Comparison of ENCODE assay signal across 1 cellular context in genomic region chr4:7760228-7760627, GRCh38.
TF ChIP-seq lines count a peak whose summit lies in the region.

No MANE protein-coding gene starts in this region.

TF ChIP-seq in K562, 482 proteins besides CTCF, POLR2A, EP300 and RAD21 (continued from another document):
- TF ChIP-seq AFF4 (CRISPR knock-in tag; IDR thresholded peaks at IDR 0.05) (no peak), NFE2L1 (tag; IDR thresholded peaks at IDR 0.05; ENCODE audit: borderline replicate concordance, low read depth) (0 out of 2 replicates have a peak, but pooled peaks have one; percentile 52), MAFK (IDR thresholded peaks at IDR 0.05; ENCODE audit: low read length) (peak; percentile 26; the same call in 1 of the 2 replicates), NFE2 (IDR thresholded peaks at IDR 0.05; ENCODE audit: low read depth) (peak; percentile 76), ZNF316 (IDR thresholded peaks at IDR 0.05) (peak; percentile 59), MAFG (tag; conservative IDR thresholded peaks at IDR 0.05) (peak; percentile 86), MYC (IDR thresholded peaks at IDR 0.05; ENCODE audit: low read depth, low read length) (no peak), MYC (CRISPR knock-in tag; IDR thresholded peaks at IDR 0.05; ENCODE audit: borderline replicate concordance, low read depth) (no peak)
